ENCODE assay signal across 8 cellular contexts in the genomic region with DNA sequence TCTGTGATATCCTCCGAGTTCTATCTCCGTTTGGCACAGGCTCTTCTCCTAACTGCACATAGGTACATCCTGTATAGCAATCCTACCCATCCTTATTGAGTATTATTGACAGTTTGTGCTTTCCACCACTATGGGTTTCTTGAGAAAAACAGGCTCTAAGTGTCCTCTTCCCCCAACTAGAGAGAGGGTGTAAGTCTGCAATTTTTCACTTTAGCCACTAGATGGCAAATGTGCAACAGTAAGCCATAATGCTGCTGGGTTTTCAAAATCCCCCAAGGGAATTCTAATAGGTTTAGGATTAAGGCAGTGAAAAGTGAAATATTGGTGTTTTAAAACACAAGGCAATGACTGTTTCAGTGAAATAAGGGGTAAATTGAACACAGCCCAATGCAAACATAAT.
DNase-seq lines count a peak whose midpoint lies in the region; FAIRE-seq and TF ChIP-seq lines count a peak whose summit lies in the region.

No MANE protein-coding gene starts in this region.

- DNase-seq in NCI-H510A treated with DMSO at 0.1 percent for 48 hours (lab: John Stamatoyannopoulos, UW) (peak; percentile 47), NCI-H510A (lab: John Stamatoyannopoulos, UW) (no peak), H4 (ENCODE audit: low spot score) (peak; percentile 39), LoVo (ENCODE audit: low spot score) (peak; percentile 6), ascending aorta (ENCODE audit: low spot score in 2 of 2) (no peak), medulla oblongata (ENCODE audit: extremely low spot score) (peak; percentile 8), anterior cingulate cortex (lab: John Stamatoyannopoulos, UW) (no peak), H54 (ENCODE audit: insufficient read length, low spot score) (no peak)

- no peak for FAIRE-seq in H54 (lab: Jason Lieb, UNC)

- H3K4me1 ChIP-seq in ascending aorta: no peaks in the 10 kb centered on the region

- TF ChIP-seq CTCF in ascending aorta (IDR thresholded peaks at IDR 0.05): peak in 2 of 3 experiments; percentile 47 to 51

- H3K9me3 ChIP-seq in ascending aorta: no peaks in the 10 kb centered on the region

- intact Hi-C loops in ascending aorta (cut with DNase I): no loop called here

- H3K4me3 ChIP-seq in ascending aorta: no peak overlapping the region

- no peaks in the 10 kb centered on the region for H3K36me3 ChIP-seq in ascending aorta

- TF ChIP-seq POLR2A in H54 (IDR thresholded peaks at IDR 0.05; ENCODE audit: low read depth, low read length): no peak

- H3K27ac ChIP-seq in ascending aorta: no peak overlapping the region

- no peaks in the 10 kb centered on the region for H3K27me3 ChIP-seq in ascending aorta

Comparison
In these comparisons a context has a peak if more than half of its experiments do, and no peak if none do; other contexts are left out.
1. DNase-seq: peak in NCI-H510A treated with DMSO at 0.1 percent for 48 hours (single experiment), H4 (single experiment), LoVo (single experiment) and medulla oblongata (single experiment); none in NCI-H510A (single experiment), ascending aorta (0 of 2), anterior cingulate cortex (0 of 58) and H54 (single experiment).